Comparison of ENCODE assay signal across 9 cellular contexts in the genomic region with DNA sequence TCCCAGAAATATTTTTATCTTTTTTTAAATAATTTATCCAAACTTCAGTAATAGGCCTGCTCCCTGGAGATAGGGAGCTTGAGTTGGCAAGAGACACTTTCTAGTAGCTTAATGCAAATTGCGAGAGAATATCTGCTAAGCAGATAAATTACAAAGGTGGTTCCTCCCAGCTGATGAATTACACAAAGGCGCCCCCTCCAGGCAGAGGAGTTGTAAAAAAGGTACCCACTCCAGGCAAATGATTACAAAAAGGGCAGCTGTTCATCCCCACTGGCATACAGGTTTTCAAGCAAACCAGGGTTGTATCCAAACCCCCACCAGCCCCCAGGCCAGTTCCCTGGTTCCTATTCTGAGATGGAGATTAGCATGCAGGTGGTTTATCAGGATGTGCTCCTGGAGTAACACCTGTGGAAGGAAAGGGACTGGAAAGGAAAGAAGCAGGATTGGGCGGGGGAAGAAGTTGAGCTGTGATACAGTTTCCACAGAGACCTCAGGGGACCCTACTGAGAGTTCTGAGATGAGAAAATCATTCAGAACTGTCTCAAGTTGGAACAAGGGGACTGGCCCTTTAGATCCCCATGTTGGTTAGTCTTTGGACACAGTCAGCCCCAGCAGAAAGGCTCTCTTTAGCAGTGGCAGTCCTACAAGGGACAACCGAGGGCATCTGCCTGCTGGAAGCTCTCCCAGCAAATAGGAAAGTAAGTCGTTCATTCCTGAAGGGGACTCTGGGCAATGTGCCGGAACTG. TPM values are rescaled to one million over a fixed set of nuclear protein-coding genes. Genes with fewer than 3 reads are reported as not detected.
A peak's percentile ranks its signal among the peaks of the same experiment; 100 is the strongest.
DNase-seq lines count a peak whose midpoint lies in the region; ATAC-seq and TF ChIP-seq lines count a peak whose summit lies in the region.
"Had no signal": no experiment of that assay in that cellular context is flagged by ENCODE, and none has a peak within 500 bp of the region (broad histone marks: within the 10 kb centered on the region; RNA-seq: fewer than 3 reads in every experiment).

No MANE protein-coding gene starts in this region.

- no peak for ATAC-seq in stimulated activated naive CD8-positive, alpha-beta T cell treated with anti-CD3 and anti-CD28 coated beads, Interleukin-15, Interleukin-2, amounts not matched to agents 100 U/mL and 50 U/mL, for 24 hours
- ATAC-seq in GM21360 (IDR thresholded peaks at IDR 0.05; ENCODE audit: unreplicated experiment): no peak

- no peaks in the 10 kb centered on the region for H3K36me3 ChIP-seq in endodermal cell (ENCODE audit: control insufficient read depth, insufficient read depth, low read length)

- H3K27me3 Mint-ChIP-seq in activated T-cell treated with anti-CD3 and anti-CD28 coated beads, Interleukin-2, amount 50 U/mL, for 24 hours: peaks cover 4% of the 10 kb centered on the region
- peaks cover 27% of the 10 kb centered on the region for H3K27me3 Mint-ChIP-seq in endodermal cell (ENCODE audit: insufficient read depth)

- peak; percentile 82 for TF ChIP-seq CTCF in endodermal cell (conservative IDR thresholded peaks at IDR 0.05)

- H3K9me3 Mint-ChIP-seq in activated T-cell treated with anti-CD3 and anti-CD28 coated beads, Interleukin-2, amount 50 U/mL, for 24 hours: no peaks in the 10 kb centered on the region
- no peaks in the 10 kb centered on the region for H3K9me3 Mint-ChIP-seq in endodermal cell

- no peaks in the 10 kb centered on the region for H3K4me1 ChIP-seq in endodermal cell (ENCODE audit: control insufficient read depth, insufficient read depth, low read length)

- H3K4me3 Mint-ChIP-seq in activated T-cell treated with anti-CD3 and anti-CD28 coated beads, Interleukin-2, amount 50 U/mL, for 24 hours: no peak overlapping the region
- H3K4me3 Mint-ChIP-seq in endodermal cell: no peak overlapping the region

- 75 to 86% methylated on average over 6 of the region's 6 CpGs for WGBS in endodermal cell (ENCODE audit: insufficient coverage in 1 of 2, insufficient read length in 1 of 2), 2 experiments

- peak; percentile 69 to 74 for DNase-seq in activated T-cell treated with anti-CD3 and anti-CD28 coated beads, Interleukin-2, amount 50 U/mL, for 48 hours
- no peak for DNase-seq in activated T-cell treated with anti-CD3 and anti-CD28 coated beads, Interleukin-2, amount 50 U/mL, for 24 hours
- DNase-seq in NCI-H226 (peak; percentile 5), endodermal cell (peak; percentile 86), NCI-H2227 (lab: John Stamatoyannopoulos, UW; ENCODE audit: unreplicated experiment) (no peak), dedifferentiated amniotic fluid mesenchymal stem cell (ENCODE audit: extremely low spot score) (no peak)
- DNase-seq in stimulated activated naive CD8-positive, alpha-beta T cell treated with anti-CD3 and anti-CD28 coated beads, Interleukin-15, Interleukin-2, amounts not matched to agents 100 U/mL and 50 U/mL, for 24 hours: peak; percentile 59

- no peak overlapping the region for H3K27ac Mint-ChIP-seq in activated T-cell treated with anti-CD3 and anti-CD28 coated beads, Interleukin-2, amount 50 U/mL, for 24 hours
- no peak overlapping the region for H3K27ac Mint-ChIP-seq in endodermal cell

- H3K4me3 ChIP-seq in endodermal cell (ENCODE audit: low read length): no peak overlapping the region

- H3K36me3 Mint-ChIP-seq in activated T-cell treated with anti-CD3 and anti-CD28 coated beads, Interleukin-2, amount 50 U/mL, for 24 hours (ENCODE audit: low read depth): no peaks in the 10 kb centered on the region
- H3K36me3 Mint-ChIP-seq in endodermal cell (ENCODE audit: low read depth): no peaks in the 10 kb centered on the region

- H3K9me3 ChIP-seq in endodermal cell (ENCODE audit: control insufficient read depth, low read length): no peaks in the 10 kb centered on the region

- H3K4me1 Mint-ChIP-seq in activated T-cell treated with anti-CD3 and anti-CD28 coated beads, Interleukin-2, amount 50 U/mL, for 24 hours (ENCODE audit: low read depth): peaks cover 2% of the 10 kb centered on the region
- H3K4me1 Mint-ChIP-seq in endodermal cell: peaks cover 2% of the 10 kb centered on the region

- no peak overlapping the region for H3K27ac ChIP-seq in endodermal cell (ENCODE audit: low read depth, low read length)
- H3K27ac ChIP-seq: HL-60 had no signal

- no peak overlapping the region for H3K9ac ChIP-seq in endodermal cell (ENCODE audit: extremely low read depth, low read length, poor library complexity, severe bottlenecking)

- H3K27me3 ChIP-seq in endodermal cell (ENCODE audit: control insufficient read depth, insufficient read depth, low read length, poor library complexity, severe bottlenecking): no peaks in the 10 kb centered on the region

RNA-seq across cellular contexts. Expression of a gene that starts 25.5 kb away (rescaled TPM):
- total RNA-seq in endodermal cell: not detected
- polyA plus RNA-seq in endodermal cell (2013, experiment 1 of 2): not detected
- not detected for polyA plus RNA-seq in endodermal cell (2013, experiment 2 of 2)

Comparison
In these comparisons a context has a peak if more than half of its experiments do, and no peak if none do; other contexts are left out.
1. DNase-seq: peak in activated T-cell treated with anti-CD3 and anti-CD28 coated beads, Interleukin-2, amount 50 U/mL, for 48 hours (2 of 2), NCI-H226 (single experiment), endodermal cell (single experiment) and stimulated activated naive CD8-positive, alpha-beta T cell treated with anti-CD3 and anti-CD28 coated beads, Interleukin-15, Interleukin-2, amounts not matched to agents 100 U/mL and 50 U/mL, for 24 hours (single experiment); none in activated T-cell treated with anti-CD3 and anti-CD28 coated beads, Interleukin-2, amount 50 U/mL, for 24 hours (single experiment), NCI-H2227 (single experiment) and dedifferentiated amniotic fluid mesenchymal stem cell (single experiment).